32 cellular contexts compared by ENCODE assay signal in genomic region chr11:97079244-97079643, GRCh38.
"Had no signal": no experiment of that assay in that cellular context is flagged by ENCODE, and none has a peak within 500 bp of the region (broad histone marks: within the 10 kb centered on the region; RNA-seq: fewer than 3 reads in every experiment).

No MANE protein-coding gene starts in this region.

- H3K27ac ChIP-seq: RWPE1, WERI-Rb-1 had no signal

- H3K36me3 ChIP-seq: WERI-Rb-1 had no signal

- DNase-seq: activated CD4-positive, alpha-beta memory T cell treated with anti-CD3 and anti-CD28 coated beads, Interleukin-2, amount 10 ng/mL, durations not matched to agents 7 days and 5 days; activated CD4-positive, alpha-beta T cell treated with anti-CD3 and anti-CD28 coated beads for 1 hour; activated CD4-positive, alpha-beta T cell treated with anti-CD3 and anti-CD28 coated beads for 48 hours; activated CD4-positive, CD25-positive, alpha-beta regulatory T cell; activated CD8-positive, alpha-beta memory T cell treated with anti-CD3 and anti-CD28 coated beads for 24 hours; activated CD8-positive, alpha-beta memory T cell treated with anti-CD3 and anti-CD28 coated beads, Interleukin-2, amount 10 ng/mL, durations not matched to agents 7 days and 5 days; activated CD8-positive, alpha-beta memory T cell treated with anti-CD3 and anti-CD28 coated beads, Interleukin-2, amount 50 U/mL, for 48 hours; activated effector memory CD4-positive, alpha-beta T cell treated with Interleukin-2 at 50 U/mL for 16 hours; activated naive CD4-positive, alpha-beta T cell treated with anti-CD3 and anti-CD28 coated beads, Interleukin-2, amount 10 ng/mL, durations not matched to agents 7 days and 5 days; activated naive CD8-positive, alpha-beta T cell treated with anti-CD3 and anti-CD28 coated beads, Interleukin-2, amount 50 U/mL, for 24 hours; activated T-cell treated with anti-CD3 and anti-CD28 coated beads, Interleukin-2, amount 50 U/mL, for 48 hours; anterior cingulate cortex; central memory CD4-positive, alpha-beta T cell; NCI-H1092 treated with DMSO at 0.1 percent for 48 hours; NCI-H146; NCI-H187; NCI-H2029 treated with DMSO at 0.1 percent for 48 hours; NCI-H2107; NCI-H226; NCI-H446 treated with DMSO at 0.1 percent for 48 hours; NCI-H524; PC-3; SW 1271; T-helper 1 cell; T-helper 2 cell; T-helper 9 cell; WERI-Rb-1 had no signal

- FAIRE-seq: bronchial epithelial cell, colon, RCC 7860 had no signal

- ATAC-seq: activated CD8-positive, alpha-beta memory T cell treated with anti-CD3 and anti-CD28 coated beads, Interleukin-2, amount 10 ng/mL, durations not matched to agents 7 days and 5 days; activated naive CD8-positive, alpha-beta T cell treated with anti-CD3 and anti-CD28 coated beads, Interleukin-2, amount 50 U/mL, for 24 hours; PC-3; Right ventricle myocardium inferior had no signal
